ENCODE assay signal across 1 cellular context in genomic region chr17:27958708-27959381, GRCh38.
TF ChIP-seq lines count a peak whose summit lies in the region.

No MANE protein-coding gene starts in this region.

TF ChIP-seq in WTC11, 78 proteins besides CTCF, POLR2A, EP300 and RAD21 (continued from another document):
- TF ChIP-seq RORB (CRISPR knock-in tag; IDR thresholded peaks at IDR 0.05): no peak
- TF ChIP-seq TEAD1 (CRISPR knock-in tag; IDR thresholded peaks at IDR 0.05): peak; percentile 59; the same call in 1 of the 2 replicates
